8 cellular contexts compared by ENCODE assay signal in genomic region chr10:43421201-43421507, GRCh38. TPM values are rescaled to one million over a fixed set of nuclear protein-coding genes. Genes with fewer than 3 reads are reported as not detected.
DNase-seq lines count a peak whose midpoint lies in the region; ATAC-seq and TF ChIP-seq lines count a peak whose summit lies in the region.
"Had no signal": no experiment of that assay in that cellular context is flagged by ENCODE, and none has a peak within 500 bp of the region (broad histone marks: within the 10 kb centered on the region; RNA-seq: fewer than 3 reads in every experiment).

No MANE protein-coding gene starts in this region.

- no peak for DNase-seq in activated CD8-positive, alpha-beta T cell treated with anti-CD3 and anti-CD28 coated beads for 36 hours
- no peak for DNase-seq in stomach
- no peak for DNase-seq in NCI-H510A (lab: John Stamatoyannopoulos, UW)
- DNase-seq in posterior cingulate gyrus = no peak
- no peak for DNase-seq in KG1 (lab: John Stamatoyannopoulos, UW)

- H3K4me3 ChIP-seq in HEK293 (ENCODE audit: low read depth, low read length) (peak overlapping the region; percentile 49), iPS-11a (ENCODE audit: low read depth, low read length) (peak overlapping the region; percentile 21), stomach (peak overlapping the region; percentile 52 to 61 (median 58))

- no peaks in the 10 kb centered on the region for H3K9me3 Mint-ChIP-seq in activated CD8-positive, alpha-beta T cell treated with anti-CD3 and anti-CD28 coated beads for 36 hours

- H3K9me3 ChIP-seq in HEK293 (ENCODE audit: control insufficient read depth, insufficient read depth, low read depth, low read length) (no peaks in the 10 kb centered on the region), stomach (no peaks in the 10 kb centered on the region)

- H3K4me1 ChIP-seq in HEK293 (ENCODE audit: control insufficient read depth, insufficient read depth, low read length) = no peaks in the 10 kb centered on the region
- H3K4me1 ChIP-seq in stomach = peaks cover 14 to 27% (median 21%) of the 10 kb centered on the region in 4 donors

- POLR2A ChIA-PET in HEK293 (lab: Yijun Ruan, JAX) = interaction anchor here (1.0 to 2.4 kb wide), 4 partner anchors 12 to 23 kb away, joined by 3 to 11 read pairs (median 3); partner anchors contain the start of genes HNRNPF and ZNF487
- POLR2A ChIA-PET in activated CD8-positive, alpha-beta T cell treated with anti-CD3 and anti-CD28 coated beads for 36 hours (lab: Charles Lee) = interaction anchor here (0.8 to 5.7 kb wide), 9 partner anchors 8 to 31 kb away, joined by 3 to 111 read pairs (median 4); partner anchors contain the start of genes HNRNPF and ZNF487

- no peak for TF ChIP-seq POLR2A in stomach (IDR thresholded peaks at IDR 0.05)

- H3K27me3 ChIP-seq in stomach = no peaks in the 10 kb centered on the region

- no peak for ATAC-seq in activated CD8-positive, alpha-beta T cell treated with anti-CD3 and anti-CD28 coated beads for 36 hours

- 11 to 22% (median 15%) methylated on average over 4 of the region's 4 CpGs for WGBS in stomach, 5 donors

- CTCF ChIA-PET in HEK293 (lab: Yijun Ruan, JAX) = no interaction called here
- CTCF ChIA-PET in activated CD8-positive, alpha-beta T cell treated with anti-CD3 and anti-CD28 coated beads for 36 hours (lab: Charles Lee) = no interaction called here

- H3K36me3 ChIP-seq in HEK293 (ENCODE audit: control insufficient read depth in 2 of 2, insufficient read depth in 1 of 2, low read length in 2 of 2) = no peaks in the 10 kb centered on the region
- no peaks in the 10 kb centered on the region for H3K36me3 ChIP-seq in stomach

- peak overlapping the region; percentile 77 for H3K4me3 Mint-ChIP-seq in activated CD8-positive, alpha-beta T cell treated with anti-CD3 and anti-CD28 coated beads for 36 hours

- H3K27ac ChIP-seq in HEK293 (ENCODE audit: extremely low read depth, low read depth, low read length) (peak overlapping the region; percentile 90; the same call in 1 of the 2 replicates), stomach (peak overlapping the region; percentile 90 to 99 (median 96))

- TF ChIP-seq EP300 in stomach (IDR thresholded peaks at IDR 0.05) = no peak

- peak overlapping the region; percentile 94 for H3K27ac Mint-ChIP-seq in activated CD8-positive, alpha-beta T cell treated with anti-CD3 and anti-CD28 coated beads for 36 hours

- intact Hi-C loops in activated CD8-positive, alpha-beta T cell treated with anti-CD3 and anti-CD28 coated beads for 36 hours (cut with micrococcal nuclease) = loop anchor here (1.0 to 2.0 kb wide), 2 partner anchors 14 to 32 kb away; no protein-coding TSS in a partner anchor
- intact Hi-C loops in stomach (cut with DNase I; ENCODE audit: low total_unique reads) (no loop called here), posterior cingulate gyrus (cut with DNase I) (no loop called here)

- no peak for TF ChIP-seq CTCF in HEK293 (tag by site-specific recombination; IDR thresholded peaks at IDR 0.05)
- no peak for TF ChIP-seq CTCF in activated CD8-positive, alpha-beta T cell treated with anti-CD3 and anti-CD28 coated beads for 36 hours (IDR thresholded peaks at IDR 0.05)
- TF ChIP-seq CTCF in stomach (IDR thresholded peaks at IDR 0.05) = no peak

- H3K4me1 Mint-ChIP-seq in activated CD8-positive, alpha-beta T cell treated with anti-CD3 and anti-CD28 coated beads for 36 hours (ENCODE audit: low read depth) = peaks cover 35% of the 10 kb centered on the region

- H3K36me3 Mint-ChIP-seq in activated CD8-positive, alpha-beta T cell treated with anti-CD3 and anti-CD28 coated beads for 36 hours (ENCODE audit: low read depth) = peaks cover 5% of the 10 kb centered on the region

- no peaks in the 10 kb centered on the region for H3K27me3 Mint-ChIP-seq in activated CD8-positive, alpha-beta T cell treated with anti-CD3 and anti-CD28 coated beads for 36 hours

TF ChIP-seq in HEK293, 187 proteins besides CTCF, POLR2A, EP300 and RAD21 (continues in another document):
- TF ChIP-seq ZBTB6 (tag by site-specific recombination; IDR thresholded peaks at IDR 0.05) (no peak), PRDM10 (tag by site-specific recombination; IDR thresholded peaks at IDR 0.05) (peak; percentile 74), KLF9 (tag by site-specific recombination; IDR thresholded peaks at IDR 0.05; ENCODE audit: low read depth) (no peak), ELK4 (IDR thresholded peaks at IDR 0.05; ENCODE audit: borderline replicate concordance, low read depth, low read length) (no peak), ZNF394 (tag by site-specific recombination; IDR thresholded peaks at IDR 0.05; ENCODE audit: borderline replicate concordance) (0 out of 2 replicates have a peak, but pooled peaks have one; percentile 5), ZNF335 (tag by site-specific recombination; conservative IDR thresholded peaks at IDR 0.05) (0 out of 2 replicates have a peak, but pooled peaks have one; percentile 60), ZNF280D (tag by site-specific recombination; IDR thresholded peaks at IDR 0.05) (no peak)

RNA-seq across cellular contexts. Expression of gene HNRNPF, which starts 12.2 kb away (rescaled TPM):
- 100 to 1,000 TPM; 442 to 445 TPM for total RNA-seq in activated CD8-positive, alpha-beta T cell treated with anti-CD3 and anti-CD28 coated beads for 36 hours
- total RNA-seq in stomach = 100 to 1,000 TPM in 2 of 5 donors, 10 to 100 TPM in 3; 36.2 to 169 (median 87.0) TPM
- polyA plus RNA-seq in stomach = 100 to 1,000 TPM in 1 of 3 donors, 10 to 100 TPM in 2; 74.7 to 131 (median 87.5) TPM

RNA-seq across cellular contexts. Expression of gene ZNF487, which starts 15.8 kb away (rescaled TPM):
- 1 to 10 TPM; 1.4 to 1.9 TPM for total RNA-seq in activated CD8-positive, alpha-beta T cell treated with anti-CD3 and anti-CD28 coated beads for 36 hours
- 10 to 100 TPM in 1 of 5 donors, 1 to 10 TPM in 3, under 1 TPM in 1; 0.45 to 11.0 (median 4.8) TPM for total RNA-seq in stomach
- polyA plus RNA-seq in stomach = 1 to 10 TPM; 3.7 to 8.4 (median 4.3) TPM

RNA-seq across cellular contexts. Expression of gene FXYD4, which starts 49.7 kb away (rescaled TPM):
- total RNA-seq in activated CD8-positive, alpha-beta T cell treated with anti-CD3 and anti-CD28 coated beads for 36 hours = not detected
- not detected for total RNA-seq in stomach
- polyA plus RNA-seq in stomach = 1 to 10 TPM; 2.8 to 7.3 (median 6.0) TPM
- total RNA-seq: HT-29 had no signal
